Comparison of ENCODE assay signal across 9 cellular contexts in the genomic region with DNA sequence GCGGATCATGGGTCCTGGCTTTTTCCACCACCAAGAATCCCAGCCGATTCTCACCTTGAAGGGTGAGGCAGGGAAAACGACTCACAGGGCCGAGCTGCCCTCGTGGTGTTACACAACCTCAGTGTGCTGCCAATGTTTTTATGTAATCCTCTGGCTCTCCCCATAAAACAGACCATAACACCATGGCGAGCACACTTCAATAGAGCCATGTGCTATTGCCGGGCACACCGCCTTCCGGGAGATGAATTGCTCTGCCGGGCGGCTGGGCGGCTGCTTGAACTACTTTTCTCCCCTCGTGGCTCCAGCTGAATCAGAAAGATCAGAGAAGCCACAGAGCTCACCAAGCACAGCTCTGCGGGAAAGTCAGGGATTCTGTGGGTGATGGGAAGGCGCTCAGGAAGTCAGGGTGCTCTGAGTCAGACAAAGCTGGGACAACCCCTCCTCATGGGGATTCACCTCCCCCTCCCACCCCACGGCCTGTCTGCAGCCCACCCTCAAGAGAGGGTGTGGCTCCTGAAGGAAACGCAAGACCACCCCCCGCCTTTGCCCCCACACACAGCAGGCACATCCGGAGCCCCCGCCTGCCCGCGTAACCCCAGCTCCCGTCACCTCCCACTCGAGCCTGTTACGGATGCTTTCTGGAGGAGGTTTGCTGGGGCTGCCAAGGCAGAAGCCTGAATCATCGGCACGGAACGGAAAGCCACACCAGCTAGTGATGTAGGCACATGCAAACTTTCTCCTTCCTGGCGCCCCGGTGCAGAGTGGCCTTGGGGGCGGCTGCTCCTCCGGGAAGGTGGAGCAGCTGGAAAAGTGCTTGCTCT. TPM values are rescaled to one million over a fixed set of nuclear protein-coding genes. Genes with fewer than 3 reads are reported as not detected.
A peak's percentile ranks its signal among the peaks of the same experiment; 100 is the strongest.
DNase-seq lines count a peak whose midpoint lies in the region; ATAC-seq and TF ChIP-seq lines count a peak whose summit lies in the region.
"Had no signal": no experiment of that assay in that cellular context is flagged by ENCODE, and none has a peak within 500 bp of the region (broad histone marks: within the 10 kb centered on the region; RNA-seq: fewer than 3 reads in every experiment).

No MANE protein-coding gene starts in this region.

- in situ Hi-C loops in KBM-7 (cut with MboI; ENCODE audit: low pct_unique_long_range_greater_than_20kb, low sequenced_read_pairs), result no loop called here

- no peaks in the 10 kb centered on the region for H4K20me1 ChIP-seq in hepatocyte (ENCODE audit: insufficient read depth, poor library complexity, severe bottlenecking)

- H3K27ac ChIP-seq in AG04450 (ENCODE audit: low read depth, low read length) (peak overlapping the region; percentile 11), hepatocyte (no peak overlapping the region)
- H3K27ac ChIP-seq: cardiac muscle cell had no signal

- H3K4me1 ChIP-seq in hepatocyte (ENCODE audit: insufficient read depth), result no peaks in the 10 kb centered on the region

- H3K79me2 ChIP-seq in hepatocyte, result no peaks in the 10 kb centered on the region

- H3K27me3 Mint-ChIP-seq in activated naive CD8-positive, alpha-beta T cell, result peaks cover 16% of the 10 kb centered on the region

- peak overlapping the region; percentile 51 for H3K4me3 Mint-ChIP-seq in activated naive CD8-positive, alpha-beta T cell

- WGBS in hepatocyte (ENCODE audit: low lambda C conversion rate, missing lambda C conversion rate), result 64% methylated on average over 31 of the region's 32 CpGs

- H3K4me3 ChIP-seq in AG04450 (ENCODE audit: low read depth, low read length), result peak overlapping the region; percentile 27
- no peak overlapping the region for H3K4me3 ChIP-seq in hepatocyte
- H3K4me3 ChIP-seq: cardiac muscle cell had no signal

- H2AFZ ChIP-seq in hepatocyte, result no peak overlapping the region

- no peak overlapping the region for H3K4me2 ChIP-seq in hepatocyte

- POLR2A ChIA-PET in AG04450 (lab: Yijun Ruan, JAX), result no interaction called here

- CTCF ChIA-PET in AG04450 (lab: Charles Lee), result no interaction called here

- peak; percentile 37 for DNase-seq in AG04450 (ENCODE audit: low read depth, low spot score)
- peak; percentile 64 for DNase-seq in KBM-7
- peak; percentile 37 for DNase-seq in hepatocyte (ENCODE audit: low spot score)
- DNase-seq in stimulated activated CD4-positive, alpha-beta T cell treated with anti-CD3 and anti-CD28 coated beads, Interleukin-4, amount 100 ng/mL, for 1 hour, result peak; percentile 67
- no peak for DNase-seq in DMS114 treated with DMSO at 0.1 percent for 48 hours (lab: John Stamatoyannopoulos, UW; ENCODE audit: unreplicated experiment)

- H3K27me3 ChIP-seq in AG04450 (ENCODE audit: control insufficient read depth, insufficient read depth, low read length) (peaks cover 27% of the 10 kb centered on the region), hepatocyte (peaks cover 52% of the 10 kb centered on the region)

- TF ChIP-seq CTCF in AG04450 (IDR thresholded peaks at IDR 0.05; ENCODE audit: low read depth, low read length) (no peak), hepatocyte (IDR thresholded peaks at IDR 0.05; ENCODE audit: poor library complexity) (no peak)

- no peaks in the 10 kb centered on the region for H3K36me3 Mint-ChIP-seq in activated naive CD8-positive, alpha-beta T cell

- H3K36me3 ChIP-seq in hepatocyte (replicated peaks; ENCODE audit: insufficient read depth, low read depth), result no peaks in the 10 kb centered on the region
- H3K36me3 ChIP-seq: cardiac muscle cell had no signal

- H3K9me2 ChIP-seq in hepatocyte (replicated peaks; ENCODE audit: insufficient read depth), result no peaks in the 10 kb centered on the region

- H3K9me3 ChIP-seq in AG04450 (ENCODE audit: control insufficient read depth, insufficient read depth, low read length) (peaks cover 10% of the 10 kb centered on the region), hepatocyte (ENCODE audit: low read depth) (no peaks in the 10 kb centered on the region)

- ATAC-seq in GM19328 (IDR thresholded peaks at IDR 0.05; ENCODE audit: unreplicated experiment) (no peak), HG02798 (IDR thresholded peaks at IDR 0.05; ENCODE audit: poor library complexity, unreplicated experiment) (no peak)

- no peaks in the 10 kb centered on the region for H3K9me3 Mint-ChIP-seq in activated naive CD8-positive, alpha-beta T cell (ENCODE audit: low read depth)

- H3K4me1 Mint-ChIP-seq in activated naive CD8-positive, alpha-beta T cell (ENCODE audit: low read depth), result peaks cover 31% of the 10 kb centered on the region

- H3K27ac Mint-ChIP-seq in activated naive CD8-positive, alpha-beta T cell, result peak overlapping the region; percentile 87

RNA-seq across cellular contexts. Expression of a gene that starts 1.8 kb away (rescaled TPM):
- polyA plus RNA-seq in AG04450 (2011; rRNA removed) (0.04 TPM in 1 of 2 replicates, not detected in the other), hepatocyte (3.0 and 4.7 TPM in 2 replicates)
- polyA minus RNA-seq in AG04450 (2011; rRNA and poly(A)+ RNA removed), result not detected in 2 replicates
- total RNA-seq in hepatocyte, result 2.2 and 3.9 TPM in 2 replicates
